In the genomic region with DNA sequence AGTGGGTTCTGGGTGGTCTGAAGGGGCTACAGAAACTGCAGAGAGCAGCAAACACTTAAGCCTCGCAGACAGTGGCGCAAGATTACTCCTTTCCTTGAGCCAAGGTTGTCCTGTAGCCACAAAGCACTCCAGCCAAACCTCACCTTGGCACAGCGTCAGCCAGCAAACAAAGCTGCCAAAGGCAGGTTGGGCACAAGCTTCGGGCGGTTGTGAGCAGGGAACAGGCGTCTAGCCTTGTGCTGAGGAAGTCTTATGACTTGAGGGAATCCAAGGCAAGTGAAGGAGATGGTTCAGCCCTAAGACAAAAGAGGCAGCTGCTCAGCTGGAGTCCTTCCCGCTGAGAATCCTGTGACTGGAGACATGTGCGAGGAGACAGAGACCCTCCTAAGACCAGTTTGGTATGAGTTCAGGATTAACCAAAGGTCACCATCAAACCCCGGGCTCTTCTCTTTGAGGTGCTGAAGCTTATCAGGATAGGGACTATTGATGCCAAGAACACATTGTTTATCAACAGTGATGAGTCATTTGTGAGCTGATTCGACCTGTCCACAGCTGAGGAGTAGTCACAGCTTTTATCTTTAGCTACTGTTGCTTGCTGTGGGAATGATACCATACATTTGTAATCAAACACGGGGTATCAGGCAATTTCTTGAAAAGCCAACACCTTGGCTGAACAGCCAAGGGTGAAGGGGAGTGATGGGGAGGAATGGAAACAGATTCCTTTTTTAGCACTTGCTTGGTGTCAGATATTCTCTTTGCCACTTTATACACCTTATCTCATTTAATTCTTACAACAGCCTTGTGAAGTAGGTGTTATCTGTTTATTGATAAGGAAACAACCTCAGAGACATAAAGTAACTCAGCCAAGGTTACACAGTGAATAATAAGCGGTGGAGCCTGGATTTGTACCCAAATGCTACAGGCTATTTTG, we compare ENCODE assay signal across 8 cellular contexts. TPM values are rescaled to one million over a fixed set of nuclear protein-coding genes. Genes with fewer than 3 reads are reported as not detected.
DNase-seq lines count a peak whose midpoint lies in the region; ATAC-seq and TF ChIP-seq lines count a peak whose summit lies in the region.

No MANE protein-coding gene starts in this region.

- CTCF ChIA-PET in Panc1 (lab: Charles Lee) = interaction anchor here (0.6 to 3.3 kb wide), 5 partner anchors 57 to 551 kb away, joined by 3 to 24 read pairs (median 13); no protein-coding TSS in a partner anchor

- BruUV-seq in Panc1 (replicated peaks; lab: Mats Ljungman, UMichigan) = no TSS peak

- ATAC-seq in Panc1 = peak; percentile 15
- ATAC-seq in HG03095 (IDR thresholded peaks at IDR 0.05; ENCODE audit: unreplicated experiment) = no peak

- peak overlapping the region; percentile 4 for H3K9ac ChIP-seq in fibroblast of lung (ENCODE audit: insufficient read depth, low read length)

- no peaks in the 10 kb centered on the region for H4K20me1 ChIP-seq in fibroblast of lung (ENCODE audit: control insufficient read depth, extremely low read depth, insufficient read depth, low read length)

- H3K4me1 ChIP-seq in Panc1 (ENCODE audit: control insufficient read depth, insufficient read depth, low read length) (peaks cover 34% of the 10 kb centered on the region), fibroblast of lung (ENCODE audit: control insufficient read depth, extremely low read depth, insufficient read depth, low read length) (no peaks in the 10 kb centered on the region)

- peak; percentile 70 for DNase-seq in ELF-1 (ENCODE audit: low read depth, low spot score)
- no peak for DNase-seq in Panc1 (ENCODE audit: low read depth, low spot score)
- DNase-seq in fibroblast of lung (ENCODE audit: low read depth in 2 of 2) = peak; percentile 68 to 83
- peak; percentile 65 for DNase-seq in pons (ENCODE audit: low spot score)
- DNase-seq in activated CD8-positive, alpha-beta memory T cell treated with anti-CD3 and anti-CD28 coated beads for 24 hours = no peak
- DNase-seq in activated T-helper 2 cell treated with anti-CD3 and anti-CD28 coated beads, Interferon-gamma antibody, Interleukin-2, Interleukin-4, amounts not matched to agents 10 μg/mL and 5 μg/mL and 100 μg/mL, durations not matched to agents 14 hours and 24 hours and 36 hours (ENCODE audit: low spot score) = no peak
- DNase-seq in activated effector memory CD4-positive, alpha-beta T cell treated with anti-CD3 and anti-CD28 coated beads, Interleukin-2, amount 50 U/mL, for 16 hours = no peak

- H3K36me3 Mint-ChIP-seq in activated T-helper 2 cell treated with anti-CD3 and anti-CD28 coated beads, Interferon-gamma antibody, Interleukin-2, Interleukin-4, amounts not matched to agents 10 μg/mL and 5 μg/mL and 100 μg/mL, durations not matched to agents 14 hours and 24 hours and 36 hours (ENCODE audit: low read depth) = peaks cover 3% of the 10 kb centered on the region

- H3K4me3 ChIP-seq in Panc1 (ENCODE audit: low read depth in 2 of 2, low read length in 2 of 2) (peak overlapping the region; percentile 64 to 90), fibroblast of lung (replicated peaks in 1 of 4; ENCODE audit: control extremely low read depth in 1 of 4, insufficient read depth in 1 of 4, low read depth in 3 of 4, low read length in 4 of 4) (peak overlapping the region in 2 of 4 experiments; percentile 5 to 98)

- no peak for TF ChIP-seq CTCF in Panc1 (IDR thresholded peaks at IDR 0.05)
- no peak for TF ChIP-seq CTCF in fibroblast of lung (conservative IDR thresholded peaks at IDR 0.05 in 1 of 2, IDR thresholded peaks at IDR 0.05 in 1 of 2; ENCODE audit: low read depth in 1 of 2, low read length in 2 of 2)

- H3K36me3 ChIP-seq in Panc1 (ENCODE audit: control insufficient read depth, insufficient read depth, low read length) (peaks cover 19% of the 10 kb centered on the region), fibroblast of lung (ENCODE audit: control insufficient read depth, insufficient read depth, low read length) (peaks cover 15% of the 10 kb centered on the region)

- POLR2A ChIA-PET in Panc1 (lab: Charles Lee) = interaction anchor here (0.5 to 1.3 kb wide), 9 partner anchors 9 to 1345 kb away, joined by 3 to 11 read pairs (median 4); a partner anchor contains a TSS

- H2AFZ ChIP-seq in fibroblast of lung (ENCODE audit: low read length) = no peak overlapping the region

- H3K27me3 Mint-ChIP-seq in activated T-helper 2 cell treated with anti-CD3 and anti-CD28 coated beads, Interferon-gamma antibody, Interleukin-2, Interleukin-4, amounts not matched to agents 10 μg/mL and 5 μg/mL and 100 μg/mL, durations not matched to agents 14 hours and 24 hours and 36 hours (ENCODE audit: low read depth) = peaks cover 48% of the 10 kb centered on the region

- no peaks in the 10 kb centered on the region for H3K9me3 Mint-ChIP-seq in activated T-helper 2 cell treated with anti-CD3 and anti-CD28 coated beads, Interferon-gamma antibody, Interleukin-2, Interleukin-4, amounts not matched to agents 10 μg/mL and 5 μg/mL and 100 μg/mL, durations not matched to agents 14 hours and 24 hours and 36 hours

- in situ Hi-C loops in Panc1 (cut with HindIII; ENCODE audit: low pct_unique_long_range_greater_than_20kb, low sequenced_read_pairs) = loop anchor here (25.0 kb wide), 2 partner anchors 447 to 722 kb away; no protein-coding TSS in a partner anchor

- peak overlapping the region; percentile 55 for H3K4me2 ChIP-seq in fibroblast of lung (ENCODE audit: extremely low read depth, insufficient read depth, low read length)

- no peak overlapping the region for H3K27ac Mint-ChIP-seq in activated T-helper 2 cell treated with anti-CD3 and anti-CD28 coated beads, Interferon-gamma antibody, Interleukin-2, Interleukin-4, amounts not matched to agents 10 μg/mL and 5 μg/mL and 100 μg/mL, durations not matched to agents 14 hours and 24 hours and 36 hours

- peaks cover 29% of the 10 kb centered on the region for H3K79me2 ChIP-seq in fibroblast of lung (ENCODE audit: control insufficient read depth, insufficient read depth, low read length)

- H3K27me3 ChIP-seq in Panc1 (ENCODE audit: control insufficient read depth, insufficient read depth, low read length) = no peaks in the 10 kb centered on the region
- H3K27me3 ChIP-seq in fibroblast of lung (ENCODE audit: control insufficient read depth, insufficient read depth, low read length) = no peaks in the 10 kb centered on the region

- H3K4me1 Mint-ChIP-seq in activated T-helper 2 cell treated with anti-CD3 and anti-CD28 coated beads, Interferon-gamma antibody, Interleukin-2, Interleukin-4, amounts not matched to agents 10 μg/mL and 5 μg/mL and 100 μg/mL, durations not matched to agents 14 hours and 24 hours and 36 hours (ENCODE audit: low read depth) = peaks cover 35% of the 10 kb centered on the region

- peak overlapping the region; percentile 100 for H3K27ac ChIP-seq in Panc1 (ENCODE audit: low read length)
- peak overlapping the region; percentile 14 for H3K27ac ChIP-seq in fibroblast of lung (ENCODE audit: insufficient read depth, low read length)

- no peak overlapping the region for H3K4me3 Mint-ChIP-seq in activated T-helper 2 cell treated with anti-CD3 and anti-CD28 coated beads, Interferon-gamma antibody, Interleukin-2, Interleukin-4, amounts not matched to agents 10 μg/mL and 5 μg/mL and 100 μg/mL, durations not matched to agents 14 hours and 24 hours and 36 hours (ENCODE audit: low read depth)

- intact Hi-C loops in Panc1 (cut with micrococcal nuclease; ENCODE audit: unreplicated experiment) = loop anchor here (5.0 to 10.0 kb wide), 7 partner anchors 195 to 735 kb away; a partner anchor contains a TSS
- intact Hi-C loops in activated T-helper 2 cell treated with anti-CD3 and anti-CD28 coated beads, Interferon-gamma antibody, Interleukin-2, Interleukin-4, amounts not matched to agents 10 μg/mL and 5 μg/mL and 100 μg/mL, durations not matched to agents 14 hours and 24 hours and 36 hours (cut with micrococcal nuclease) = loop anchor here (5.0 to 10.0 kb wide), 6 partner anchors 145 to 697 kb away; a partner anchor contains a TSS

- no peaks in the 10 kb centered on the region for H3K9me3 ChIP-seq in Panc1 (ENCODE audit: control insufficient read depth, insufficient read depth, low read depth, low read length)
- H3K9me3 ChIP-seq in fibroblast of lung (ENCODE audit: control insufficient read depth, insufficient read depth, low read depth, low read length) = no peaks in the 10 kb centered on the region

RNA-seq across cellular contexts. Expression of a gene that starts 4.6 kb away (rescaled TPM):
- total RNA-seq in Panc1 (2021; ENCODE audit: unreplicated experiment) (263 TPM), fibroblast of lung (490 and 1,010 TPM in 2 replicates)
- 316 TPM for polyA plus RNA-seq in Panc1 (2012; ENCODE audit: insufficient read length)
- 546 and 989 TPM in 2 replicates for polyA plus RNA-seq in fibroblast of lung
- polyA plus RNA-seq in fibroblast of lung (2012) = 567 and 1,325 TPM in 2 replicates
- 475 and 934 TPM in 2 replicates for polyA minus RNA-seq in fibroblast of lung (ENCODE audit: low replicate concordance)
- 2.3 and 3.5 TPM in 2 replicates for total RNA-seq in activated T-helper 2 cell treated with anti-CD3 and anti-CD28 coated beads, Interferon-gamma antibody, Interleukin-2, Interleukin-4, amounts not matched to agents 10 μg/mL and 5 μg/mL and 100 μg/mL, durations not matched to agents 14 hours and 24 hours and 36 hours

RNA-seq across cellular contexts. Expression of a gene that starts 15.4 kb away (rescaled TPM):
- total RNA-seq in Panc1 (2021; ENCODE audit: unreplicated experiment) = 65.0 TPM
- 30.9 TPM for polyA plus RNA-seq in Panc1 (2012; ENCODE audit: insufficient read length)
- total RNA-seq in fibroblast of lung = 67.3 and 95.9 TPM in 2 replicates
- polyA plus RNA-seq in fibroblast of lung = 45.7 and 69.4 TPM in 2 replicates
- polyA plus RNA-seq in fibroblast of lung (2012) = 21.6 and 37.0 TPM in 2 replicates
- 40.0 and 60.2 TPM in 2 replicates for polyA minus RNA-seq in fibroblast of lung (ENCODE audit: low replicate concordance)
- 4.2 and 4.9 TPM in 2 replicates for total RNA-seq in activated T-helper 2 cell treated with anti-CD3 and anti-CD28 coated beads, Interferon-gamma antibody, Interleukin-2, Interleukin-4, amounts not matched to agents 10 μg/mL and 5 μg/mL and 100 μg/mL, durations not matched to agents 14 hours and 24 hours and 36 hours

Comparison
In these comparisons a context has a peak if more than half of its experiments do, and no peak if none do; other contexts are left out.
1. DNase-seq: peak in ELF-1 (single experiment), fibroblast of lung (2 of 2) and pons (single experiment); none in Panc1 (single experiment), activated CD8-positive, alpha-beta memory T cell treated with anti-CD3 and anti-CD28 coated beads for 24 hours (single experiment), activated T-helper 2 cell treated with anti-CD3 and anti-CD28 coated beads, Interferon-gamma antibody, Interleukin-2, Interleukin-4, amounts not matched to agents 10 μg/mL and 5 μg/mL and 100 μg/mL, durations not matched to agents 14 hours and 24 hours and 36 hours (single experiment) and activated effector memory CD4-positive, alpha-beta T cell treated with anti-CD3 and anti-CD28 coated beads, Interleukin-2, amount 50 U/mL, for 16 hours (single experiment).
2. RNA of a gene that starts 4.6 kb away (total RNA-seq): 490 to 1,010 TPM in fibroblast of lung and 263 TPM in Panc1 (single experiment); 2.3 to 3.5 TPM in activated T-helper 2 cell treated with anti-CD3 and anti-CD28 coated beads, Interferon-gamma antibody, Interleukin-2, Interleukin-4, amounts not matched to agents 10 μg/mL and 5 μg/mL and 100 μg/mL, durations not matched to agents 14 hours and 24 hours and 36 hours; every median in the first group is over 10 times any median in the second.
3. RNA of a gene that starts 15.4 kb away (total RNA-seq): 67.3 to 95.9 TPM in fibroblast of lung and 65.0 TPM in Panc1 (single experiment); 4.2 to 4.9 TPM in activated T-helper 2 cell treated with anti-CD3 and anti-CD28 coated beads, Interferon-gamma antibody, Interleukin-2, Interleukin-4, amounts not matched to agents 10 μg/mL and 5 μg/mL and 100 μg/mL, durations not matched to agents 14 hours and 24 hours and 36 hours; every median in the first group is over 10 times any median in the second.